In the genomic region with DNA sequence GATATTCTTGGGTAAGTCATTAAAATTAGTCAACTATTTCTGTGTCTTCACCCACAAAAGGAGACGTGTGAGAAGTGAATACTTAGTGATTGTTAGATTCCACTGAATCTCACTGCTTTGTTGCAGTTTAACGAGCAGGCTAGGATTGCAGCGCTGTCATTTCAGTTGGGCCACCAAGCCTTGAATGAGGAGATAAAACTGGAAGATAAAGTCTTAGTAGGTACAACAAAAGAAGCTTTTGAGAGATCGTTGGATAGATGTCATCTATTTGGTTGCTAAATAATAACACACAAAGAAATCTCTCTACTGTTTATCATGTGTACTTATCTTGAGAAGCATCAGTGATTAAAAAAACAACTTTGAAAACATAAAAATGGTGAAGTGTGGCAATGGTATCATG, we compare ENCODE assay signal across 34 cellular contexts.
"Had no signal": no experiment of that assay in that cellular context is flagged by ENCODE, and none has a peak within 500 bp of the region (broad histone marks: within the 10 kb centered on the region; RNA-seq: fewer than 3 reads in every experiment).

No MANE protein-coding gene starts in this region.

- H3K9me3 ChIP-seq: adrenal gland, body of pancreas, esophagus muscularis mucosa, gastroesophageal sphincter had no signal

- H3K4me1 ChIP-seq: adrenal gland, body of pancreas, esophagus muscularis mucosa, gastroesophageal sphincter had no signal

- H3K4me3 ChIP-seq: adrenal gland, body of pancreas, coronary artery, dorsolateral prefrontal cortex, esophagus muscularis mucosa, gastroesophageal sphincter had no signal

- H3K27ac ChIP-seq: adrenal gland, body of pancreas, coronary artery, dorsolateral prefrontal cortex, esophagus muscularis mucosa, gastroesophageal sphincter, WERI-Rb-1 had no signal

- H3K27me3 ChIP-seq: adrenal gland, body of pancreas, dorsolateral prefrontal cortex, esophagus muscularis mucosa, gastroesophageal sphincter had no signal

- H3K36me3 Mint-ChIP-seq: activated CD4-positive, alpha-beta memory T cell treated with anti-CD3 and anti-CD28 coated beads for 36 hours; activated CD8-positive, alpha-beta memory T cell treated with anti-CD3 and anti-CD28 coated beads, Interleukin-2, amount 10 ng/mL, durations not matched to agents 7 days and 5 days; activated naive CD4-positive, alpha-beta T cell treated with anti-CD3 and anti-CD28 coated beads, Interleukin-2, amount 50 U/mL, for 24 hours; activated naive CD8-positive, alpha-beta T cell treated with anti-CD3 and anti-CD28 coated beads for 36 hours had no signal

- ATAC-seq: activated CD8-positive, alpha-beta memory T cell treated with anti-CD3 and anti-CD28 coated beads, Interleukin-2, amount 10 ng/mL, durations not matched to agents 7 days and 5 days; activated CD8-positive, alpha-beta T cell treated with anti-CD3 and anti-CD28 coated beads, Interleukin-2, amount 10 ng/mL, durations not matched to agents 7 days and 5 days; activated naive CD8-positive, alpha-beta T cell treated with anti-CD3 and anti-CD28 coated beads, Interleukin-2, amount 50 U/mL, for 24 hours; body of pancreas; gastroesophageal sphincter; T-helper 17 cell had no signal

- H3K36me3 ChIP-seq: adrenal gland, esophagus muscularis mucosa, gastroesophageal sphincter, WERI-Rb-1 had no signal

- H3K27me3 Mint-ChIP-seq: activated B cell treated with CpG ODN at 0.5 μM for 24 hours; activated naive CD8-positive, alpha-beta T cell treated with anti-CD3 and anti-CD28 coated beads, Interleukin-2, amount 50 U/mL, for 24 hours; dendritic cell treated with granulocyte-macrophage colony-stimulating factor and Interleukin-4, amounts not matched to agents 40 ng/mL and 50 ng/mL, for 4 days had no signal

- DNase-seq: activated B cell treated with CpG ODN at 0.5 μM for 24 hours; activated CD4-positive, alpha-beta memory T cell treated with anti-CD3 and anti-CD28 coated beads for 36 hours; activated CD4-positive, alpha-beta T cell treated with anti-CD3 and anti-CD28 coated beads, Interleukin-2, amount 10 ng/mL, durations not matched to agents 24 days and 14 days; activated CD8-positive, alpha-beta memory T cell treated with anti-CD3 and anti-CD28 coated beads, Interleukin-2, amount 10 ng/mL, durations not matched to agents 7 days and 5 days; activated CD8-positive, alpha-beta memory T cell treated with anti-CD3 and anti-CD28 coated beads, Interleukin-2, amount 50 U/mL, for 4 hours; activated CD8-positive, alpha-beta T cell treated with anti-CD3 and anti-CD28 coated beads, Interleukin-2, amount 10 ng/mL, durations not matched to agents 7 days and 5 days; activated effector memory CD4-positive, alpha-beta T cell treated with anti-CD3 and anti-CD28 coated beads, Interleukin-2, amount 50 U/mL, for 16 hours; activated naive CD4-positive, alpha-beta T cell treated with anti-CD3 and anti-CD28 coated beads for 36 hours; activated naive CD8-positive, alpha-beta T cell treated with anti-CD3 and anti-CD28 coated beads for 36 hours; activated naive CD8-positive, alpha-beta T cell treated with anti-CD3 and anti-CD28 coated beads, Interleukin-2, amount 50 U/mL, for 24 hours; activated T-cell treated with anti-CD3 and anti-CD28 coated beads, Interleukin-2, amount 50 U/mL, for 1 hour; activated T-cell treated with anti-CD3 and anti-CD28 coated beads, Interleukin-2, amount 50 U/mL, for 48 hours; adrenal gland; amygdala; aorta; body of pancreas; caudate nucleus; dorsolateral prefrontal cortex; effector memory CD4-positive, alpha-beta T cell; erythroblast; foreskin melanocyte; SW 1271; T-helper 1 cell; T-helper 17 cell; T1000; WERI-Rb-1 had no signal

- H3K4me3 Mint-ChIP-seq: activated B cell treated with CpG ODN at 0.5 μM for 24 hours; activated CD4-positive, alpha-beta memory T cell treated with anti-CD3 and anti-CD28 coated beads for 36 hours; activated CD4-positive, alpha-beta T cell treated with anti-CD3 and anti-CD28 coated beads, Interleukin-2, amount 10 ng/mL, durations not matched to agents 24 days and 14 days; activated CD8-positive, alpha-beta memory T cell treated with anti-CD3 and anti-CD28 coated beads, Interleukin-2, amount 10 ng/mL, durations not matched to agents 7 days and 5 days; activated CD8-positive, alpha-beta T cell treated with anti-CD3 and anti-CD28 coated beads, Interleukin-2, amount 10 ng/mL, durations not matched to agents 7 days and 5 days; activated naive CD4-positive, alpha-beta T cell treated with anti-CD3 and anti-CD28 coated beads for 36 hours; activated naive CD4-positive, alpha-beta T cell treated with anti-CD3 and anti-CD28 coated beads, Interleukin-2, amount 50 U/mL, for 24 hours; activated naive CD8-positive, alpha-beta T cell treated with anti-CD3 and anti-CD28 coated beads for 36 hours; activated naive CD8-positive, alpha-beta T cell treated with anti-CD3 and anti-CD28 coated beads, Interleukin-2, amount 50 U/mL, for 24 hours; activated T-helper 1 cell treated with anti-CD3 and anti-CD28 coated beads, Interleukin-12 subunit alpha, Interleukin-12 subunit beta, Interleukin-2, Interleukin-4 antibody, amounts not matched to agents 30 ng/mL and 10 ng/mL and 1 ng/mL, durations not matched to agents 14 hours and 24 hours and 36 hours; dendritic cell treated with granulocyte-macrophage colony-stimulating factor and Interleukin-4, amounts not matched to agents 40 ng/mL and 50 ng/mL, for 4 days; T-helper 17 cell had no signal

- H3K4me1 Mint-ChIP-seq: activated B cell treated with CpG ODN at 0.5 μM for 24 hours; activated CD8-positive, alpha-beta memory T cell treated with anti-CD3 and anti-CD28 coated beads, Interleukin-2, amount 10 ng/mL, durations not matched to agents 7 days and 5 days; activated naive CD4-positive, alpha-beta T cell treated with anti-CD3 and anti-CD28 coated beads, Interleukin-2, amount 50 U/mL, for 24 hours; activated naive CD8-positive, alpha-beta T cell treated with anti-CD3 and anti-CD28 coated beads for 36 hours; activated naive CD8-positive, alpha-beta T cell treated with anti-CD3 and anti-CD28 coated beads, Interleukin-2, amount 50 U/mL, for 24 hours; T-helper 17 cell had no signal

- H3K27ac Mint-ChIP-seq: activated B cell treated with CpG ODN at 0.5 μM for 24 hours; activated CD4-positive, alpha-beta memory T cell treated with anti-CD3 and anti-CD28 coated beads for 36 hours; activated CD4-positive, alpha-beta T cell treated with anti-CD3 and anti-CD28 coated beads, Interleukin-2, amount 10 ng/mL, durations not matched to agents 24 days and 14 days; activated CD8-positive, alpha-beta memory T cell treated with anti-CD3 and anti-CD28 coated beads, Interleukin-2, amount 10 ng/mL, durations not matched to agents 7 days and 5 days; activated CD8-positive, alpha-beta T cell treated with anti-CD3 and anti-CD28 coated beads, Interleukin-2, amount 10 ng/mL, durations not matched to agents 7 days and 5 days; activated naive CD4-positive, alpha-beta T cell treated with anti-CD3 and anti-CD28 coated beads for 36 hours; activated naive CD4-positive, alpha-beta T cell treated with anti-CD3 and anti-CD28 coated beads, Interleukin-2, amount 50 U/mL, for 24 hours; activated naive CD8-positive, alpha-beta T cell treated with anti-CD3 and anti-CD28 coated beads for 36 hours; activated naive CD8-positive, alpha-beta T cell treated with anti-CD3 and anti-CD28 coated beads, Interleukin-2, amount 50 U/mL, for 24 hours; activated T-helper 1 cell treated with anti-CD3 and anti-CD28 coated beads, Interleukin-12 subunit alpha, Interleukin-12 subunit beta, Interleukin-2, Interleukin-4 antibody, amounts not matched to agents 30 ng/mL and 10 ng/mL and 1 ng/mL, durations not matched to agents 14 hours and 24 hours and 36 hours; dendritic cell treated with granulocyte-macrophage colony-stimulating factor and Interleukin-4, amounts not matched to agents 40 ng/mL and 50 ng/mL, for 4 days; T-helper 17 cell had no signal

- H3K9me3 Mint-ChIP-seq: activated B cell treated with CpG ODN at 0.5 μM for 24 hours; activated CD4-positive, alpha-beta memory T cell treated with anti-CD3 and anti-CD28 coated beads for 36 hours; activated CD4-positive, alpha-beta T cell treated with anti-CD3 and anti-CD28 coated beads, Interleukin-2, amount 10 ng/mL, durations not matched to agents 24 days and 14 days; activated naive CD4-positive, alpha-beta T cell treated with anti-CD3 and anti-CD28 coated beads for 36 hours; activated naive CD4-positive, alpha-beta T cell treated with anti-CD3 and anti-CD28 coated beads, Interleukin-2, amount 50 U/mL, for 24 hours; activated naive CD8-positive, alpha-beta T cell treated with anti-CD3 and anti-CD28 coated beads for 36 hours; activated naive CD8-positive, alpha-beta T cell treated with anti-CD3 and anti-CD28 coated beads, Interleukin-2, amount 50 U/mL, for 24 hours; activated T-helper 1 cell treated with anti-CD3 and anti-CD28 coated beads, Interleukin-12 subunit alpha, Interleukin-12 subunit beta, Interleukin-2, Interleukin-4 antibody, amounts not matched to agents 30 ng/mL and 10 ng/mL and 1 ng/mL, durations not matched to agents 14 hours and 24 hours and 36 hours; activated T-helper 2 cell treated with anti-CD3 and anti-CD28 coated beads, Interferon-gamma antibody, Interleukin-2, Interleukin-4, amounts not matched to agents 10 μg/mL and 5 μg/mL and 100 μg/mL, durations not matched to agents 14 hours and 24 hours and 36 hours; dendritic cell treated with granulocyte-macrophage colony-stimulating factor and Interleukin-4, amounts not matched to agents 40 ng/mL and 50 ng/mL, for 4 days; T-helper 2 cell treated with Interferon-gamma antibody and Interleukin-4, amounts not matched to agents 5 μg/mL and 100 μg/mL, for 36 hours had no signal
